ENCODE assay signal across 8 cellular contexts in genomic region chr18:76451475-76452331, GRCh38. TPM values are rescaled to one million over a fixed set of nuclear protein-coding genes. Genes with fewer than 3 reads are reported as not detected.
DNase-seq lines count a peak whose midpoint lies in the region; ATAC-seq and TF ChIP-seq lines count a peak whose summit lies in the region.

No MANE protein-coding gene starts in this region.

- ATAC-seq in HG02885 (IDR thresholded peaks at IDR 0.05; ENCODE audit: poor library complexity, unreplicated experiment) (peak; percentile 38), heart right ventricle (peak; percentile 30 to 75 (median 58)), HG03039 (IDR thresholded peaks at IDR 0.05; ENCODE audit: unreplicated experiment) (no peak)

- H3K27ac ChIP-seq in BLaER1, result peak overlapping the region; percentile 82
- peak overlapping the region; percentile 73 to 90 (median 81) for H3K27ac ChIP-seq in heart right ventricle
- H3K27ac ChIP-seq in rectal smooth muscle tissue (ENCODE audit: low read depth, low read length), result peak overlapping the region; percentile 81

- H4K20me1 ChIP-seq in BLaER1, result peaks cover 93% of the 10 kb centered on the region

- DNase-seq in activated T-helper 1 cell treated with anti-CD3 and anti-CD28 coated beads, Interleukin-12 subunit alpha, Interleukin-12 subunit beta, Interleukin-2, Interleukin-4 antibody, amounts not matched to agents 30 ng/mL and 10 ng/mL and 1 ng/mL, durations not matched to agents 14 hours and 24 hours and 36 hours (ENCODE audit: low spot score), result no peak
- no peak for DNase-seq in heart right ventricle
- no peak for DNase-seq in stimulated activated CD4-positive, alpha-beta T cell treated with anti-CD3 and anti-CD28 coated beads, Interleukin-4, amount 100 ng/mL, for 4 hours
- no peak for DNase-seq in CD1c-positive myeloid dendritic cell (ENCODE audit: extremely low spot score)

- H3K36me3 Mint-ChIP-seq in activated T-helper 1 cell treated with anti-CD3 and anti-CD28 coated beads, Interleukin-12 subunit alpha, Interleukin-12 subunit beta, Interleukin-2, Interleukin-4 antibody, amounts not matched to agents 30 ng/mL and 10 ng/mL and 1 ng/mL, durations not matched to agents 14 hours and 24 hours and 36 hours (ENCODE audit: low read depth), result peaks cover 6% of the 10 kb centered on the region

- no peaks in the 10 kb centered on the region for H3K27me3 ChIP-seq in BLaER1
- H3K27me3 ChIP-seq in heart right ventricle, result no peaks in the 10 kb centered on the region
- H3K27me3 ChIP-seq in rectal smooth muscle tissue (ENCODE audit: control insufficient read depth, insufficient read depth, low read length), result no peaks in the 10 kb centered on the region

- no peak overlapping the region for H3K27ac Mint-ChIP-seq in activated T-helper 1 cell treated with anti-CD3 and anti-CD28 coated beads, Interleukin-12 subunit alpha, Interleukin-12 subunit beta, Interleukin-2, Interleukin-4 antibody, amounts not matched to agents 30 ng/mL and 10 ng/mL and 1 ng/mL, durations not matched to agents 14 hours and 24 hours and 36 hours

- H3K4me1 ChIP-seq in BLaER1, result peaks cover 89% of the 10 kb centered on the region
- peaks cover 2 to 92% (median 62%) of the 10 kb centered on the region in 9 donors for H3K4me1 ChIP-seq in heart right ventricle
- H3K4me1 ChIP-seq in rectal smooth muscle tissue (ENCODE audit: control insufficient read depth, insufficient read depth, low read length), result peaks cover 37% of the 10 kb centered on the region

- H3K9me3 ChIP-seq in BLaER1 (no peaks in the 10 kb centered on the region), heart right ventricle (no peaks in the 10 kb centered on the region)

- peak overlapping the region; percentile 80 for H3K4me3 Mint-ChIP-seq in activated T-helper 1 cell treated with anti-CD3 and anti-CD28 coated beads, Interleukin-12 subunit alpha, Interleukin-12 subunit beta, Interleukin-2, Interleukin-4 antibody, amounts not matched to agents 30 ng/mL and 10 ng/mL and 1 ng/mL, durations not matched to agents 14 hours and 24 hours and 36 hours

- 35 to 36% methylated on average over 26 of the region's 26 CpGs for WGBS in heart right ventricle, 2 donors

- TF ChIP-seq CTCF in heart right ventricle (IDR thresholded peaks at IDR 0.05), result no peak

- H3K4me2 ChIP-seq in BLaER1, result peak overlapping the region; percentile 90

- H3K4me3 ChIP-seq in BLaER1 (peak overlapping the region; percentile 68), heart right ventricle (peak overlapping the region; percentile 42 to 71 (median 58)), rectal smooth muscle tissue (ENCODE audit: low read length) (peak overlapping the region; percentile 72)

- intact Hi-C loops in activated T-helper 1 cell treated with anti-CD3 and anti-CD28 coated beads, Interleukin-12 subunit alpha, Interleukin-12 subunit beta, Interleukin-2, Interleukin-4 antibody, amounts not matched to agents 30 ng/mL and 10 ng/mL and 1 ng/mL, durations not matched to agents 14 hours and 24 hours and 36 hours (cut with micrococcal nuclease), result loop anchor here (1.0 kb wide), 1 partner anchor 41 kb away; no protein-coding TSS in a partner anchor
- intact Hi-C loops in heart right ventricle (cut with DNase I), result loop anchor here in 6 of 10 donors (5.0 kb wide), 2 partner anchors 36 to 41 kb away; no protein-coding TSS in a partner anchor

- peaks cover 39% of the 10 kb centered on the region for H3K27me3 Mint-ChIP-seq in activated T-helper 1 cell treated with anti-CD3 and anti-CD28 coated beads, Interleukin-12 subunit alpha, Interleukin-12 subunit beta, Interleukin-2, Interleukin-4 antibody, amounts not matched to agents 30 ng/mL and 10 ng/mL and 1 ng/mL, durations not matched to agents 14 hours and 24 hours and 36 hours (ENCODE audit: insufficient read depth)

- peaks cover 16% of the 10 kb centered on the region for H3K4me1 Mint-ChIP-seq in activated T-helper 1 cell treated with anti-CD3 and anti-CD28 coated beads, Interleukin-12 subunit alpha, Interleukin-12 subunit beta, Interleukin-2, Interleukin-4 antibody, amounts not matched to agents 30 ng/mL and 10 ng/mL and 1 ng/mL, durations not matched to agents 14 hours and 24 hours and 36 hours (ENCODE audit: low read depth)

- H3K36me3 ChIP-seq in BLaER1 (peaks cover 18% of the 10 kb centered on the region; the same call in 1 of the 2 replicates), heart right ventricle (no peaks in the 10 kb centered on the region), rectal smooth muscle tissue (ENCODE audit: control insufficient read depth, insufficient read depth, low read length) (no peaks in the 10 kb centered on the region)

- H3K9me3 Mint-ChIP-seq in activated T-helper 1 cell treated with anti-CD3 and anti-CD28 coated beads, Interleukin-12 subunit alpha, Interleukin-12 subunit beta, Interleukin-2, Interleukin-4 antibody, amounts not matched to agents 30 ng/mL and 10 ng/mL and 1 ng/mL, durations not matched to agents 14 hours and 24 hours and 36 hours, result no peaks in the 10 kb centered on the region

- H3K9ac ChIP-seq in BLaER1 (peak overlapping the region; percentile 82), rectal smooth muscle tissue (ENCODE audit: low read length) (peak overlapping the region; percentile 19)

RNA-seq across cellular contexts. Expression of gene ZNF516, which starts 43.3 kb away (rescaled TPM):
- 1.3 and 2.0 TPM in 2 replicates for total RNA-seq in activated T-helper 1 cell treated with anti-CD3 and anti-CD28 coated beads, Interleukin-12 subunit alpha, Interleukin-12 subunit beta, Interleukin-2, Interleukin-4 antibody, amounts not matched to agents 30 ng/mL and 10 ng/mL and 1 ng/mL, durations not matched to agents 14 hours and 24 hours and 36 hours
- 10 to 100 TPM; 13.4 to 24.8 (median 19.0) TPM for total RNA-seq in heart right ventricle
- polyA plus RNA-seq in heart right ventricle, result 1 to 10 TPM; 2.6 to 8.2 TPM
